ENCODE assay signal across 3 cellular contexts in genomic region chr3:102909904-102910303, GRCh38.
TF ChIP-seq lines count a peak whose summit lies in the region.

No MANE protein-coding gene starts in this region.

TF ChIP-seq in SK-N-SH treated with all-trans-retinoic acid at 6 μM for 48 hours, 23 proteins besides CTCF, POLR2A, EP300 and RAD21 (continued from another document and continues in another):
- 0 out of 2 replicates have a peak, but pooled peaks have one; percentile 27 for TF ChIP-seq ZNF565 (CRISPR knock-in tag; conservative IDR thresholded peaks at IDR 0.05; ENCODE audit: low read depth)
- no peak for TF ChIP-seq ZNF70 (CRISPR knock-in tag; IDR thresholded peaks at IDR 0.05)
- peak; percentile 58; the same call in 1 of the 2 replicates for TF ChIP-seq PATZ1 (CRISPR knock-in tag; IDR thresholded peaks at IDR 0.05; ENCODE audit: borderline replicate concordance)
- peak; percentile 99 for TF ChIP-seq ISL1 (CRISPR knock-in tag; IDR thresholded peaks at IDR 0.05)
- TF ChIP-seq CSDC2 (CRISPR knock-in tag; IDR thresholded peaks at IDR 0.05), result no peak
- TF ChIP-seq TSHZ2 (CRISPR knock-in tag; IDR thresholded peaks at IDR 0.05), result peak; percentile 53; the same call in 1 of the 2 replicates
- peak; percentile 89; the same call in 1 of the 2 replicates for TF ChIP-seq POU6F1 (CRISPR knock-in tag; IDR thresholded peaks at IDR 0.05; ENCODE audit: borderline replicate concordance, low read depth)

TF ChIP-seq in SK-N-SH, 30 proteins besides CTCF, POLR2A, EP300 and RAD21 (continued from another document):
- TF ChIP-seq REST (IDR thresholded peaks at IDR 0.05; ENCODE audit: low read depth, low read length) (no peak), NFIC (IDR thresholded peaks at IDR 0.05; ENCODE audit: borderline replicate concordance) (no peak), SIN3A (IDR thresholded peaks at IDR 0.05; ENCODE audit: borderline replicate concordance, low read depth, low read length) (no peak), TEAD4 (IDR thresholded peaks at IDR 0.05; ENCODE audit: borderline replicate concordance, insufficient read depth) (no peak), MAX (IDR thresholded peaks at IDR 0.05; ENCODE audit: low read depth) (no peak), GATA2 (CRISPR knock-in tag; IDR thresholded peaks at IDR 0.05) (no peak), RCOR1 (IDR thresholded peaks at IDR 0.05; ENCODE audit: low read length) (no peak), YY1 (IDR thresholded peaks at IDR 0.05; ENCODE audit: low read depth) (no peak), RFX5 (IDR thresholded peaks at IDR 0.05; ENCODE audit: low read length) (no peak), TAF1 (IDR thresholded peaks at IDR 0.05; ENCODE audit: borderline replicate concordance, low read depth, low read length) (no peak), GABPA (IDR thresholded peaks at IDR 0.05; ENCODE audit: low read depth) (no peak), USF1 (IDR thresholded peaks at IDR 0.05; ENCODE audit: borderline replicate concordance, low read depth) (no peak), NRF1 (IDR thresholded peaks at IDR 0.05; ENCODE audit: low read depth, low read length) (no peak), ELF1 (IDR thresholded peaks at IDR 0.05) (no peak), FOXJ3 (CRISPR knock-in tag; IDR thresholded peaks at IDR 0.05) (no peak), MEF2A (IDR thresholded peaks at IDR 0.05; ENCODE audit: borderline replicate concordance, low read depth) (no peak), CHD2 (IDR thresholded peaks at IDR 0.05; ENCODE audit: low read length, partially characterized antibody) (no peak), IRF3 (IDR thresholded peaks at IDR 0.05; ENCODE audit: low read depth, low read length) (no peak)
TF ChIP-seq in SK-N-SH: peak in this region for 0.

TF ChIP-seq in GM23338, 12 proteins besides CTCF, POLR2A, EP300 and RAD21 (continued from another document):
- TF ChIP-seq REST (IDR thresholded peaks at IDR 0.05; ENCODE audit: unreplicated experiment) (no peak), ZNF462 (CRISPR knock-in tag; IDR thresholded peaks at IDR 0.05) (no peak), EZH2 (IDR thresholded peaks at IDR 0.05; ENCODE audit: low read depth, unreplicated experiment) (no peak)
